ENCODE assay signal across 17 cellular contexts in the genomic region with DNA sequence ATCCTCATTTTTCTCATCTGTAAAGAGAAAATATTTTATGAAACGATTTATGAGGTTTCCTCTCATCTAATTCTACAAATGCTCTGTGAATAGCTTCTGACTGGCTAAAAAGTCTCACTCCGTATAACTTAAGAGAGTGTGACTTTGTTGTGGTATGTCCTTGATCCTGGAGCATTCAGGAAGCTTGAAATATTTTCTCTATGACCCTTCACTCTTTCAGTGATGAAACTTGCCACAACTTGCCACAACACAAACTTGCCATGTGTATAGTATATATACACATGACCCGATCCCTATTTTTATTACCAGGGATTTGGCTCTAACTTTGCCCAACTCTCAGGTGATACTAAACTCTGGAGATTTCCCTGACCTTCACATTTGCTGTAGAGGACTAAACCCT.
DNase-seq lines count a peak whose midpoint lies in the region; ATAC-seq and TF ChIP-seq lines count a peak whose summit lies in the region.
"Had no signal": no experiment of that assay in that cellular context is flagged by ENCODE, and none has a peak within 500 bp of the region (broad histone marks: within the 10 kb centered on the region; RNA-seq: fewer than 3 reads in every experiment).

No MANE protein-coding gene starts in this region.

- no peak overlapping the region for H4K5ac ChIP-seq in IMR-90 (ENCODE audit: low read depth, low read length)

- H3K4me2 ChIP-seq in IMR-90 (ENCODE audit: low read depth, low read length): no peak overlapping the region; the same call in 1 of the 2 replicates
- H3K4me2 ChIP-seq in mesenchymal stem cell (ENCODE audit: low read length, poor library complexity, severe bottlenecking): no peak overlapping the region

- TF ChIP-seq RAD21 in IMR-90 (IDR thresholded peaks at IDR 0.05; ENCODE audit: low read length): no peak

- dilution Hi-C loops in IMR-90 (cut with HindIII; ENCODE audit: low sequenced_read_pairs, unreplicated experiment): no loop called here

- H3K9ac ChIP-seq in IMR-90 (ENCODE audit: low read depth, low read length): no peak overlapping the region
- H3K9ac ChIP-seq in mesenchymal stem cell (ENCODE audit: low read length): no peak overlapping the region
- no peak overlapping the region for H3K9ac ChIP-seq in colonic mucosa (ENCODE audit: low read depth in 2 of 2, low read length in 2 of 2)

- H2BK15ac ChIP-seq in IMR-90 (ENCODE audit: low read depth, low read length) (peak overlapping the region; percentile 1; the same call in 1 of the 3 replicates), mesenchymal stem cell (ENCODE audit: low read depth, poor library complexity, severe bottlenecking) (no peak overlapping the region)

- H4K8ac ChIP-seq in IMR-90 (ENCODE audit: low read depth in 2 of 2, low read length in 2 of 2): no peak overlapping the region; a peak in 1 of 4 replicates
- H4K8ac ChIP-seq in mesenchymal stem cell (ENCODE audit: low read length): no peak overlapping the region

- peak overlapping the region; percentile 51 for H3K27ac Mint-ChIP-seq in chondrocyte (ENCODE audit: unreplicated experiment)

- H3K18ac ChIP-seq in IMR-90 (ENCODE audit: low read depth, low read length): no peak overlapping the region
- no peak overlapping the region for H3K18ac ChIP-seq in mesenchymal stem cell (ENCODE audit: low read depth in 1 of 2, low read length in 2 of 2)

- DNase-seq in EH (ENCODE audit: low read depth): peak; percentile 52
- DNase-seq in IMR-90: peak; percentile 31
- DNase-seq in chondrocyte (ENCODE audit: low spot score): no peak
- peak; percentile 45 for DNase-seq in mesenchymal stem cell
- DNase-seq in heart left ventricle: no peak
- DNase-seq in HuH-7.5 (ENCODE audit: low spot score): no peak
- DNase-seq in A172 (ENCODE audit: low spot score): no peak
- no peak for DNase-seq in colonic mucosa
- DNase-seq: AML-193, Caco-2, NCI-H1092, NCI-H1694 treated with DMSO at 0.1 percent for 48 hours, NCI-H774, Peyer's patch, SHP77 treated with DMSO at 0.1 percent for 48 hours had no signal

- no peak overlapping the region for H2BK12ac ChIP-seq in mesenchymal stem cell (ENCODE audit: low read length in 2 of 2)

- TF ChIP-seq CTCF in IMR-90 (conservative IDR thresholded peaks at IDR 0.05; ENCODE audit: low read depth, low read length): no peak
- no peak for TF ChIP-seq CTCF in chondrocyte (IDR thresholded peaks at IDR 0.05)
- no peak for TF ChIP-seq CTCF in heart left ventricle (IDR thresholded peaks at IDR 0.05)
- TF ChIP-seq CTCF in colonic mucosa (IDR thresholded peaks at IDR 0.05): no peak

- H2BK20ac ChIP-seq in IMR-90 (ENCODE audit: low read depth, low read length): no peak overlapping the region

- no peak overlapping the region for H3K4me3 Mint-ChIP-seq in chondrocyte (ENCODE audit: unreplicated experiment)

- H2BK5ac ChIP-seq in IMR-90 (ENCODE audit: low read depth, low read length, poor library complexity, severe bottlenecking) (peak overlapping the region; percentile 47), mesenchymal stem cell (ENCODE audit: low read depth, low read length, poor library complexity, severe bottlenecking) (no peak overlapping the region)

- no peaks in the 10 kb centered on the region for H3K9me1 ChIP-seq in IMR-90 (ENCODE audit: insufficient read depth, low read length)

- CTCF ChIA-PET in IMR-90 (lab: Yijun Ruan, JAX): interaction anchor here (1.1 kb wide), 1 partner anchor 22 kb away, joined by 4 read pairs; no protein-coding TSS in a partner anchor

- H3K4me1 ChIP-seq in IMR-90 (ENCODE audit: control insufficient read depth, insufficient read depth, low read length) (peaks cover 4% of the 10 kb centered on the region), mesenchymal stem cell (ENCODE audit: control insufficient read depth, insufficient read depth, low read depth, low read length) (peaks cover 2% of the 10 kb centered on the region), heart left ventricle (peaks cover 0 to 15% (median under 1%) of the 10 kb centered on the region in 12 donors), colonic mucosa (no peaks in the 10 kb centered on the region)
- H3K4me1 ChIP-seq: Caco-2, Peyer's patch had no signal

- H3K4me3 ChIP-seq in IMR-90 (ENCODE audit: insufficient read depth, low read depth, low read length) (no peak overlapping the region), mesenchymal stem cell (ENCODE audit: insufficient read depth in 1 of 2, low read depth in 1 of 2, low read length in 2 of 2) (no peak overlapping the region), heart left ventricle (no peak overlapping the region), colonic mucosa (no peak overlapping the region)
- H3K4me3 ChIP-seq: GM12878, K562, Peyer's patch had no signal

- in situ Hi-C loops in IMR-90 (cut with MboI; ENCODE audit: low sequenced_read_pairs): no loop called here

- H3K27ac ChIP-seq in IMR-90 (ENCODE audit: insufficient read depth, low read length): no peak overlapping the region
- H3K27ac ChIP-seq in mesenchymal stem cell (ENCODE audit: low read length, poor library complexity, severe bottlenecking): peak overlapping the region; percentile 19
- H3K27ac ChIP-seq in heart left ventricle: no peak overlapping the region
- H3K27ac ChIP-seq in colonic mucosa: no peak overlapping the region
- H3K27ac ChIP-seq: Peyer's patch had no signal

- H2AFZ ChIP-seq in IMR-90 (replicated peaks; ENCODE audit: low read length, poor library complexity) (no peak overlapping the region), mesenchymal stem cell (ENCODE audit: low read depth, low read length) (no peak overlapping the region)

- H4K91ac ChIP-seq in IMR-90 (ENCODE audit: insufficient read depth, low read depth, low read length) (no peak overlapping the region), mesenchymal stem cell (ENCODE audit: low read length) (no peak overlapping the region)

- POLR2A ChIA-PET in IMR-90 (lab: Charles Lee; ENCODE audit: unreplicated experiment): no interaction called here

- H3K56ac ChIP-seq in IMR-90 (ENCODE audit: extremely low read depth, insufficient read depth, low read length): no peak overlapping the region

- WGBS in IMR-90 (ENCODE audit: extremely low coverage in 2 of 2, insufficient read length in 1 of 2), 2 experiments: no CpG with 5 or more reads among the region's 3 CpGs
- 56% methylated on average over 1 of the region's 3 CpGs for WGBS in mesenchymal stem cell
- WGBS in heart left ventricle, 4 donors: 77 to 85% (median 78%) methylated on average over 3 of the region's 3 CpGs

- H3K4ac ChIP-seq in IMR-90 (ENCODE audit: low read depth, low read length): peak overlapping the region; percentile 24; the same call in 1 of the 2 replicates
- H3K4ac ChIP-seq in mesenchymal stem cell (ENCODE audit: low read depth in 1 of 2, low read length in 2 of 2): no peak overlapping the region

- no peaks in the 10 kb centered on the region for H3K36me3 Mint-ChIP-seq in chondrocyte (ENCODE audit: low read depth)

- intact Hi-C loops in IMR-90 (cut with micrococcal nuclease) (no loop called here), heart left ventricle (cut with DNase I) (loop anchor here in 4 of 10 donors (5.0 to 10.0 kb wide), 3 partner anchors 33 to 63 kb away; no protein-coding TSS in a partner anchor), colonic mucosa (cut with DNase I) (no loop called here)

- H3K36me3 ChIP-seq in IMR-90 (ENCODE audit: control insufficient read depth, insufficient read depth, low read length): no peaks in the 10 kb centered on the region
- no peaks in the 10 kb centered on the region for H3K36me3 ChIP-seq in mesenchymal stem cell (ENCODE audit: control insufficient read depth in 1 of 2, insufficient read depth in 2 of 2, low read depth in 1 of 2, low read length in 2 of 2)
- no peaks in the 10 kb centered on the region for H3K36me3 ChIP-seq in heart left ventricle
- H3K36me3 ChIP-seq in colonic mucosa: no peaks in the 10 kb centered on the region
- H3K36me3 ChIP-seq: Peyer's patch had no signal

- H3K9me3 ChIP-seq in IMR-90 (ENCODE audit: control insufficient read depth, insufficient read depth, low read length) (no peaks in the 10 kb centered on the region), mesenchymal stem cell (ENCODE audit: control insufficient read depth, low read length) (no peaks in the 10 kb centered on the region), heart left ventricle (no peaks in the 10 kb centered on the region), colonic mucosa (no peaks in the 10 kb centered on the region)
- H3K9me3 ChIP-seq: Caco-2, Peyer's patch had no signal

- H3K27me3 Mint-ChIP-seq in chondrocyte (ENCODE audit: low read depth): no peaks in the 10 kb centered on the region

- no TSS peak for BruUV-seq in IMR-90 (replicated peaks; lab: Mats Ljungman, UMichigan)

- H3K14ac ChIP-seq in IMR-90 (replicated peaks; ENCODE audit: low read depth, low read length) (no peak overlapping the region), mesenchymal stem cell (ENCODE audit: low read length in 2 of 2) (no peak overlapping the region)

- H3K23ac ChIP-seq in IMR-90 (ENCODE audit: low read depth, low read length) (peak overlapping the region; percentile 35; the same call in 1 of the 2 replicates), mesenchymal stem cell (ENCODE audit: low read length in 2 of 2) (no peak overlapping the region)

- H3K9me3 Mint-ChIP-seq in chondrocyte (ENCODE audit: low read depth): no peaks in the 10 kb centered on the region

- H3K27me3 ChIP-seq in IMR-90 (ENCODE audit: control insufficient read depth, insufficient read depth, low read length): no peaks in the 10 kb centered on the region
- no peaks in the 10 kb centered on the region for H3K27me3 ChIP-seq in mesenchymal stem cell (ENCODE audit: control insufficient read depth in 1 of 2, insufficient read depth in 1 of 2, low read length in 2 of 2)
- H3K27me3 ChIP-seq in heart left ventricle: no peaks in the 10 kb centered on the region
- no peaks in the 10 kb centered on the region for H3K27me3 ChIP-seq in colonic mucosa
- H3K27me3 ChIP-seq: Peyer's patch had no signal

- H3K79me1 ChIP-seq in IMR-90 (ENCODE audit: low read depth in 1 of 2, low read length in 2 of 2): no peaks in the 10 kb centered on the region; a peak in 2 of 4 replicates
- H3K79me1 ChIP-seq in mesenchymal stem cell (replicated peaks; ENCODE audit: low read length, poor library complexity, severe bottlenecking): no peaks in the 10 kb centered on the region

- 0 out of 2 replicates have a peak overlapping the region, but pooled peaks have one; percentile 15 for H2AK5ac ChIP-seq in IMR-90 (ENCODE audit: low read depth, low read length)
- H2AK5ac ChIP-seq in mesenchymal stem cell (ENCODE audit: low read length, severe bottlenecking): no peak overlapping the region

- no peak for TF ChIP-seq POLR2A in IMR-90 (IDR thresholded peaks at IDR 0.05; ENCODE audit: low read depth, low read length)
- no peak for TF ChIP-seq POLR2A in heart left ventricle (IDR thresholded peaks at IDR 0.05)

- H3K4me1 Mint-ChIP-seq in chondrocyte (ENCODE audit: low read depth): peaks cover 22% of the 10 kb centered on the region

- H4K20me1 ChIP-seq in IMR-90 (ENCODE audit: insufficient read depth, low read length): no peaks in the 10 kb centered on the region

- H2AK9ac ChIP-seq in IMR-90 (replicated peaks; ENCODE audit: low read depth, low read length, poor library complexity): no peak overlapping the region

- peak; percentile 51 for ATAC-seq in IMR-90 (ENCODE audit: low read depth)
- no peak for ATAC-seq in heart left ventricle
- ATAC-seq: GM12878, K562 had no signal

- H2BK120ac ChIP-seq in IMR-90 (ENCODE audit: low read depth, low read length) (no peak overlapping the region), mesenchymal stem cell (ENCODE audit: low read depth, low read length) (no peak overlapping the region)

Comparison
In these comparisons a context has a peak if more than half of its experiments do, and no peak if none do; other contexts are left out.
1. DNase-seq: peak in EH (single experiment), IMR-90 (single experiment) and mesenchymal stem cell (single experiment); none in chondrocyte (single experiment), heart left ventricle (0 of 5), HuH-7.5 (single experiment), A172 (single experiment) and colonic mucosa (single experiment).